In the genomic region with DNA sequence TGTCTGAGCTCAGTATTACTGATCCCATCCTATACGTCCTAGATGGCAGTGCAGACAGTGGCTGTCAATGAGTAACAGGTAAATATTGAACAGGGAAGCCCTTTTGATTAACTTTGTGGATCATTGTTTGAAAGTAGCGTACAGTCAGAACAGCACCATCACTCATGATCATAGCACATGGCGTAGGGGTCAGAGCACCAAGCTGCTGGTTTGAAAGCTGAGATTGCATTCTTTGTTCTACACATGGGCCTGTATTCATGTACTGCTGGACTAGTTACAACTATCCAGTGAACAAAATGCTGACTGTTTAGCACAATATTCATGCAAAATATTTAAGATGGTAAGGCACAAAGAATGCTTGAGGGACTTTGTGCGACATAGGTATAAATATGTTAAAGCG, we compare ENCODE assay signal across 25 cellular contexts.
"Had no signal": no experiment of that assay in that cellular context is flagged by ENCODE, and none has a peak within 500 bp of the region (broad histone marks: within the 10 kb centered on the region; RNA-seq: fewer than 3 reads in every experiment).

No MANE protein-coding gene starts in this region.

- H3K36me3 Mint-ChIP-seq: activated naive CD4-positive, alpha-beta T cell treated with anti-CD3 and anti-CD28 coated beads, Interleukin-2, amount 50 U/mL, for 24 hours; activated naive CD8-positive, alpha-beta T cell treated with anti-CD3 and anti-CD28 coated beads, Interleukin-2, amount 10 ng/mL, durations not matched to agents 7 days and 5 days had no signal

- H3K27me3 Mint-ChIP-seq: activated CD4-positive, alpha-beta T cell treated with anti-CD3 and anti-CD28 coated beads, Interleukin-2, amount 10 ng/mL, durations not matched to agents 24 days and 14 days; activated naive CD4-positive, alpha-beta T cell treated with anti-CD3 and anti-CD28 coated beads, Interleukin-2, amount 50 U/mL, for 24 hours; activated naive CD8-positive, alpha-beta T cell treated with anti-CD3 and anti-CD28 coated beads, Interleukin-2, amount 10 ng/mL, durations not matched to agents 7 days and 5 days; activated T-cell treated with anti-CD3 and anti-CD28 coated beads, Interleukin-2, amount 50 U/mL, for 24 hours had no signal

- DNase-seq: activated CD4-positive, alpha-beta T cell treated with anti-CD3 and anti-CD28 coated beads, Interleukin-2, amount 10 ng/mL, durations not matched to agents 24 days and 14 days; activated CD4-positive, alpha-beta T cell treated with anti-CD3 and anti-CD28 coated beads, Interleukin-2, amount 50 U/mL, for 48 hours; activated CD8-positive, alpha-beta T cell treated with anti-CD3 and anti-CD28 coated beads, Interleukin-2, amount 10 ng/mL, durations not matched to agents 7 days and 5 days; activated gamma-delta T cell; activated naive CD4-positive, alpha-beta T cell treated with Interleukin-2 at 50 U/mL for 16 hours; activated naive CD8-positive, alpha-beta T cell treated with anti-CD3 and anti-CD28 coated beads, Interleukin-2, amount 10 ng/mL, durations not matched to agents 7 days and 5 days; activated T-cell treated with anti-CD3 and anti-CD28 coated beads, Interleukin-2, amount 50 U/mL, for 24 hours; Kasumi-1; KG1; MG63; NCI-H1048; NCI-H1105 treated with DMSO at 0.1 percent for 48 hours; NCI-H1436; NCI-H1694; NCI-H1930; NCI-H2081 treated with DMSO at 0.1 percent for 48 hours; NCI-H345; NCI-H524 treated with DMSO at 0.1 percent for 48 hours; SHP77; SK-N-SH had no signal

- H3K4me1 Mint-ChIP-seq: activated CD4-positive, alpha-beta T cell treated with anti-CD3 and anti-CD28 coated beads, Interleukin-2, amount 10 ng/mL, durations not matched to agents 24 days and 14 days; activated naive CD4-positive, alpha-beta T cell treated with anti-CD3 and anti-CD28 coated beads, Interleukin-2, amount 50 U/mL, for 24 hours; activated naive CD8-positive, alpha-beta T cell treated with anti-CD3 and anti-CD28 coated beads, Interleukin-2, amount 10 ng/mL, durations not matched to agents 7 days and 5 days had no signal

- ATAC-seq: activated CD8-positive, alpha-beta T cell treated with anti-CD3 and anti-CD28 coated beads, Interleukin-2, amount 10 ng/mL, durations not matched to agents 7 days and 5 days; Panc1 had no signal

- H3K9me3 Mint-ChIP-seq: activated CD4-positive, alpha-beta T cell treated with anti-CD3 and anti-CD28 coated beads, Interleukin-2, amount 10 ng/mL, durations not matched to agents 24 days and 14 days; activated T-cell treated with anti-CD3 and anti-CD28 coated beads, Interleukin-2, amount 50 U/mL, for 24 hours; T-helper 1 cell treated with Interleukin-12 subunit alpha and Interleukin-12 subunit beta and Interleukin-4 antibody, amounts not matched to agents 30 μg/mL and 1 μg/mL, for 36 hours; T-helper 2 cell treated with Interferon-gamma antibody and Interleukin-4, amounts not matched to agents 5 μg/mL and 100 μg/mL, for 36 hours had no signal

- H3K27ac Mint-ChIP-seq: activated CD4-positive, alpha-beta T cell treated with anti-CD3 and anti-CD28 coated beads, Interleukin-2, amount 10 ng/mL, durations not matched to agents 24 days and 14 days; activated CD8-positive, alpha-beta T cell treated with anti-CD3 and anti-CD28 coated beads, Interleukin-2, amount 10 ng/mL, durations not matched to agents 7 days and 5 days; activated naive CD4-positive, alpha-beta T cell treated with anti-CD3 and anti-CD28 coated beads, Interleukin-2, amount 50 U/mL, for 24 hours; activated naive CD8-positive, alpha-beta T cell treated with anti-CD3 and anti-CD28 coated beads, Interleukin-2, amount 10 ng/mL, durations not matched to agents 7 days and 5 days; activated T-cell treated with anti-CD3 and anti-CD28 coated beads, Interleukin-2, amount 50 U/mL, for 24 hours; activated T-helper 2 cell treated with anti-CD3 and anti-CD28 coated beads, Interferon-gamma antibody, Interleukin-2, Interleukin-4, amounts not matched to agents 10 μg/mL and 5 μg/mL and 100 μg/mL, durations not matched to agents 14 hours and 24 hours and 36 hours; T-helper 1 cell treated with Interleukin-12 subunit alpha and Interleukin-12 subunit beta and Interleukin-4 antibody, amounts not matched to agents 30 μg/mL and 1 μg/mL, for 36 hours; T-helper 2 cell treated with Interferon-gamma antibody and Interleukin-4, amounts not matched to agents 5 μg/mL and 100 μg/mL, for 36 hours had no signal

- H3K4me3 Mint-ChIP-seq: activated CD4-positive, alpha-beta T cell treated with anti-CD3 and anti-CD28 coated beads, Interleukin-2, amount 10 ng/mL, durations not matched to agents 24 days and 14 days; activated CD8-positive, alpha-beta T cell treated with anti-CD3 and anti-CD28 coated beads, Interleukin-2, amount 10 ng/mL, durations not matched to agents 7 days and 5 days; activated naive CD4-positive, alpha-beta T cell treated with anti-CD3 and anti-CD28 coated beads, Interleukin-2, amount 50 U/mL, for 24 hours; activated naive CD8-positive, alpha-beta T cell treated with anti-CD3 and anti-CD28 coated beads, Interleukin-2, amount 10 ng/mL, durations not matched to agents 7 days and 5 days; activated T-cell treated with anti-CD3 and anti-CD28 coated beads, Interleukin-2, amount 50 U/mL, for 24 hours; T-helper 1 cell treated with Interleukin-12 subunit alpha and Interleukin-12 subunit beta and Interleukin-4 antibody, amounts not matched to agents 30 μg/mL and 1 μg/mL, for 36 hours; T-helper 2 cell treated with Interferon-gamma antibody and Interleukin-4, amounts not matched to agents 5 μg/mL and 100 μg/mL, for 36 hours had no signal
